ENCODE assay signal across 20 cellular contexts in the genomic region with DNA sequence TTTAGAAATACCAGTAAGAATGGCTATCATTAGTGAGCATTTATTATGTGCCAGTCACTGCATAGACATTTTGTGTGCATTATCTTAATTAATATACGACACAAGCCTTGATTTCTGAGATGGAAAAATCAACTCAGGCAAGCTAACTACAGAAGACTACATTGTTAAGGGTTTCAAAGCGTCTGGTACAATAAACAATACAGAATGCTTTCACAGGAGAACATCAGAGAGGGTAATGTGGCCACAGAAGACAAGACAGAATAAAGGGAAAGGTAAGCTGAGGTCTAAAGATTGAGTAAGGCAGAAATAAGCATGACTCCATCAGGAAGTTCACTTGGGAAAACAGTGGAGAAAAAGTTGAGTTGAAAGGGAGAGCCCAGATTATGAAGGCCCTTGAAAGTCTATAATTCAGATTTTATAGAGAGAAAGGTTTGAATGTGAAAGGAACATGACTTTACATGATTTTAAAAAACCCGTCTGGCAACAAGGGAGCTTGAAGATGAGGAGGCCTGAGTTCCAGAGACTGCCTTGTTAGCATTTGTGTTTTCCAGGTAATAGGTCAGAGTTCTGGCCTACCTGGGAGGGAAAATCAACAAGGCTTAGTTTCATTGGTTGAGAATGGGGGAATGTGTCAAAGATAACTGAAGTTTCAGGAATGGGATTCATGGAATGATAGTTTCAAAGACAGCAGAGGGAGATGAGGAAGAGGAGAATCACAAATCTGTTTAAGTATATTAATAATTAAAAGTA. TPM values are rescaled to one million over a fixed set of nuclear protein-coding genes. Genes with fewer than 3 reads are reported as not detected.
DNase-seq lines count a peak whose midpoint lies in the region; ATAC-seq and TF ChIP-seq lines count a peak whose summit lies in the region.
"Had no signal": no experiment of that assay in that cellular context is flagged by ENCODE, and none has a peak within 500 bp of the region (broad histone marks: within the 10 kb centered on the region; RNA-seq: fewer than 3 reads in every experiment).

No MANE protein-coding gene starts in this region.

- no peaks in the 10 kb centered on the region for H3K9me3 Mint-ChIP-seq in CD4-positive, alpha-beta T cell
- H3K9me3 Mint-ChIP-seq: GM23338 had no signal

- H3K27ac Mint-ChIP-seq in CD4-positive, alpha-beta T cell = peak overlapping the region; percentile 17
- H3K27ac Mint-ChIP-seq: activated CD8-positive, alpha-beta memory T cell treated with anti-CD3 and anti-CD28 coated beads, Interleukin-2, amount 10 ng/mL, durations not matched to agents 7 days and 5 days; GM23338 had no signal

- WGBS in esophagus squamous epithelium, 2 donors = 27 to 42% methylated on average over 3 of the region's 3 CpGs
- WGBS in trophoblast cell (ENCODE audit: extremely low coverage, insufficient coverage, insufficient read length) = no CpG with 5 or more reads among the region's 3 CpGs

- H3K4me3 ChIP-seq in PC-3 (ENCODE audit: low read length) (no peak overlapping the region), esophagus squamous epithelium (no peak overlapping the region), trophoblast cell (ENCODE audit: low read depth, low read length) (no peak overlapping the region), OCI-LY7 (ENCODE audit: low read depth, low read length, poor library complexity, severe bottlenecking) (no peak overlapping the region)
- H3K4me3 ChIP-seq: body of pancreas, GM12878, GM23338 had no signal

- H3K4me2 ChIP-seq in PC-3 (ENCODE audit: low read length) (no peak overlapping the region), trophoblast cell (ENCODE audit: low read length) (no peak overlapping the region), OCI-LY7 (ENCODE audit: low read length) (no peak overlapping the region)
- H3K4me2 ChIP-seq: GM23338 had no signal

- H4K20me1 ChIP-seq in PC-3 (ENCODE audit: low read length) (no peaks in the 10 kb centered on the region), OCI-LY7 (ENCODE audit: insufficient read depth, low read length) (no peaks in the 10 kb centered on the region)

- ATAC-seq in CD4-positive, alpha-beta T cell (ENCODE audit: poor library complexity) = no peak
- no peak for ATAC-seq in PC-3
- ATAC-seq: activated CD8-positive, alpha-beta memory T cell treated with anti-CD3 and anti-CD28 coated beads, Interleukin-2, amount 10 ng/mL, durations not matched to agents 7 days and 5 days; body of pancreas; GM12878; GM23338 had no signal

- H2BK5ac ChIP-seq in trophoblast cell (ENCODE audit: low read depth, low read length, poor library complexity) = peak overlapping the region; percentile 18

- no peak overlapping the region for H2AK5ac ChIP-seq in trophoblast cell (ENCODE audit: low read length)

- H3K4me1 ChIP-seq in PC-3 (ENCODE audit: insufficient read depth, low read length) = peaks cover 23% of the 10 kb centered on the region
- H3K4me1 ChIP-seq in esophagus squamous epithelium = peaks cover 4 to 41% (median 28%) of the 10 kb centered on the region in 3 donors
- peaks cover 1 to 8% of the 10 kb centered on the region in 2 experiments for H3K4me1 ChIP-seq in trophoblast cell (ENCODE audit: control insufficient read depth in 1 of 2, insufficient read depth in 2 of 2, low read length in 2 of 2)
- peaks cover 13% of the 10 kb centered on the region for H3K4me1 ChIP-seq in OCI-LY7 (ENCODE audit: insufficient read depth, low read length, poor library complexity, severe bottlenecking)

- peaks cover 13% of the 10 kb centered on the region for H3K36me3 Mint-ChIP-seq in CD4-positive, alpha-beta T cell (ENCODE audit: low read depth)
- H3K36me3 Mint-ChIP-seq: activated CD8-positive, alpha-beta memory T cell treated with anti-CD3 and anti-CD28 coated beads, Interleukin-2, amount 10 ng/mL, durations not matched to agents 7 days and 5 days had no signal

- no peak overlapping the region for H4K12ac ChIP-seq in trophoblast cell (ENCODE audit: low read depth, low read length)

- no peaks in the 10 kb centered on the region for H3K9me3 ChIP-seq in CD4-positive, alpha-beta T cell (ENCODE audit: control insufficient read depth, low read length)
- no peaks in the 10 kb centered on the region for H3K9me3 ChIP-seq in PC-3 (ENCODE audit: low read length)
- no peaks in the 10 kb centered on the region for H3K9me3 ChIP-seq in esophagus squamous epithelium
- no peaks in the 10 kb centered on the region for H3K9me3 ChIP-seq in trophoblast cell (ENCODE audit: insufficient read depth, low read depth, low read length)
- no peaks in the 10 kb centered on the region for H3K9me3 ChIP-seq in OCI-LY7 (ENCODE audit: low read length)
- H3K9me3 ChIP-seq: body of pancreas had no signal

- BruUV-seq in PC-3 (replicated peaks; lab: Mats Ljungman, UMichigan) (no TSS peak), OCI-LY7 (replicated peaks; lab: Mats Ljungman, UMichigan) (no TSS peak)

- CTCF ChIA-PET in CD4-positive, alpha-beta T cell (lab: Charles Lee) = interaction anchor here (1.2 kb wide), 1 partner anchor 110 kb away, joined by 4 read pairs; no protein-coding TSS in a partner anchor
- CTCF ChIA-PET in PC-3 (lab: Charles Lee) (no interaction called here), GM10248 (lab: Yijun Ruan, JAX) (interaction anchor here (2.0 kb wide), 1 partner anchor 8 kb away, joined by 7 read pairs; no protein-coding TSS in a partner anchor), OCI-LY7 (lab: Charles Lee; ENCODE audit: unreplicated experiment) (no interaction called here)

- H3K27me3 ChIP-seq in CD4-positive, alpha-beta T cell (ENCODE audit: control insufficient read depth, insufficient read depth, low read length) = no peaks in the 10 kb centered on the region
- no peaks in the 10 kb centered on the region for H3K27me3 ChIP-seq in PC-3 (ENCODE audit: low read length)
- no peaks in the 10 kb centered on the region for H3K27me3 ChIP-seq in esophagus squamous epithelium
- no peaks in the 10 kb centered on the region for H3K27me3 ChIP-seq in trophoblast cell (ENCODE audit: insufficient read depth, low read length)
- H3K27me3 ChIP-seq: body of pancreas had no signal

- H3K14ac ChIP-seq in trophoblast cell (ENCODE audit: low read length) = no peak overlapping the region

- no peak overlapping the region for H3K23ac ChIP-seq in trophoblast cell (ENCODE audit: low read length)

- H4K8ac ChIP-seq in trophoblast cell (ENCODE audit: low read depth, low read length) = no peak overlapping the region

- H3K4me3 Mint-ChIP-seq in CD4-positive, alpha-beta T cell = peak overlapping the region; percentile 32
- H3K4me3 Mint-ChIP-seq: activated CD8-positive, alpha-beta memory T cell treated with anti-CD3 and anti-CD28 coated beads, Interleukin-2, amount 10 ng/mL, durations not matched to agents 7 days and 5 days; GM23338 had no signal

- no peak overlapping the region for H4K91ac ChIP-seq in trophoblast cell (ENCODE audit: low read depth, low read length)

- no peak overlapping the region for H3K18ac ChIP-seq in trophoblast cell (ENCODE audit: low read length)

- H3K27me3 Mint-ChIP-seq in CD4-positive, alpha-beta T cell = no peaks in the 10 kb centered on the region
- H3K27me3 Mint-ChIP-seq: activated CD8-positive, alpha-beta memory T cell treated with anti-CD3 and anti-CD28 coated beads, Interleukin-2, amount 10 ng/mL, durations not matched to agents 7 days and 5 days had no signal

- POLR2A ChIA-PET in CD4-positive, alpha-beta T cell (lab: Charles Lee) = no interaction called here
- POLR2A ChIA-PET in PC-3 (lab: Charles Lee; ENCODE audit: unreplicated experiment) = interaction anchor here (0.7 kb wide), 1 partner anchor 122 kb away, joined by 3 read pairs; no protein-coding TSS in a partner anchor
- POLR2A ChIA-PET in GM10248 (lab: Yijun Ruan, JAX) = no interaction called here
- POLR2A ChIA-PET in OCI-LY7 (lab: Charles Lee) = no interaction called here

- no peak for DNase-seq in CD4-positive, alpha-beta T cell
- DNase-seq in PC-3 (peak; percentile 10), esophagus squamous epithelium (lab: John Stamatoyannopoulos, UW) (no peak), trophoblast cell (peak; percentile 42 to 84), GM10248 (ENCODE audit: extremely low spot score) (no peak), COR-L47 (lab: John Stamatoyannopoulos, UW) (no peak), OCI-LY7 (ENCODE audit: low spot score) (no peak), T1000 (lab: John Stamatoyannopoulos, UW) (no peak)
- DNase-seq: activated CD4-positive, CD25-positive, alpha-beta regulatory T cell treated with anti-CD3 and anti-CD28 coated beads, Interleukin-2, amount 50 U/mL, for 72 hours; activated CD8-positive, alpha-beta memory T cell treated with anti-CD3 and anti-CD28 coated beads, Interleukin-2, amount 10 ng/mL, durations not matched to agents 7 days and 5 days; activated gamma-delta T cell; body of pancreas; Kasumi-1; NCI-H1417; NCI-H345; NK-92 treated with Interleukin-12 subunit alpha and Interleukin-12 subunit beta, amount 100 ng/mL, for 24 hours; SIG-M5; stimulated activated naive CD4-positive, alpha-beta T cell had no signal

- H3F3A ChIP-seq in PC-3 (ENCODE audit: low read length, unreplicated experiment) = no peaks in the 10 kb centered on the region

- no peak overlapping the region for H3K27ac ChIP-seq in CD4-positive, alpha-beta T cell (ENCODE audit: low read depth, low read length)
- H3K27ac ChIP-seq in PC-3 (ENCODE audit: low read length) (no peak overlapping the region), esophagus squamous epithelium (peak overlapping the region in 3 of 4 donors; percentile 40 to 93 (median 90)), trophoblast cell (ENCODE audit: low read depth, low read length) (peak overlapping the region; percentile 72), OCI-LY7 (ENCODE audit: low read depth, low read length, poor library complexity, severe bottlenecking) (no peak overlapping the region)

- TF ChIP-seq CTCF in CD4-positive, alpha-beta T cell (IDR thresholded peaks at IDR 0.05) = no peak
- TF ChIP-seq CTCF in PC-3 (conservative IDR thresholded peaks at IDR 0.05; ENCODE audit: low read depth, low read length) (no peak), esophagus squamous epithelium (IDR thresholded peaks at IDR 0.05) (no peak), GM10248 (IDR thresholded peaks at IDR 0.05; ENCODE audit: control extremely low read depth, extremely low read depth, low read depth, missing control alignments) (no peak), OCI-LY7 (conservative IDR thresholded peaks at IDR 0.05; ENCODE audit: low read length) (no peak)

- intact Hi-C loops in CD4-positive, alpha-beta T cell (cut with DNase I, micrococcal nuclease) = loop anchor here (5.0 to 10.0 kb wide), 6 partner anchors 108 to 1364 kb away; a partner anchor contains a TSS
- intact Hi-C loops in PC-3 (cut with micrococcal nuclease) (loop anchor here (5.0 kb wide), 3 partner anchors 137 to 212 kb away; a partner anchor contains a TSS), esophagus squamous epithelium (cut with DNase I) (loop anchor here (5.0 kb wide), 1 partner anchor 122 kb away; no protein-coding TSS in a partner anchor), OCI-LY7 (cut with micrococcal nuclease; ENCODE audit: unreplicated experiment) (loop anchor here (10.0 kb wide), 1 partner anchor 124 kb away; no protein-coding TSS in a partner anchor)

- peaks cover 16% of the 10 kb centered on the region for H3K79me1 ChIP-seq in trophoblast cell (ENCODE audit: low read length)

- no peaks in the 10 kb centered on the region for H3K9me2 ChIP-seq in PC-3 (replicated peaks; ENCODE audit: low read length)
- H3K9me2 ChIP-seq in OCI-LY7 (ENCODE audit: insufficient read depth, low read length) = no peaks in the 10 kb centered on the region

- no peak overlapping the region for H3K9ac ChIP-seq in PC-3 (ENCODE audit: low read length)
- H3K9ac ChIP-seq in trophoblast cell (ENCODE audit: low read length) = no peak overlapping the region

- H3K36me3 ChIP-seq in PC-3 (ENCODE audit: low read depth, low read length) (no peaks in the 10 kb centered on the region), esophagus squamous epithelium (no peaks in the 10 kb centered on the region), trophoblast cell (ENCODE audit: control insufficient read depth in 1 of 2, insufficient read depth in 2 of 2, low read length in 2 of 2) (peaks cover 0 to under 1% of the 10 kb centered on the region in 2 experiments), OCI-LY7 (ENCODE audit: insufficient read depth, low read length) (no peaks in the 10 kb centered on the region)

- H3K4ac ChIP-seq in trophoblast cell (ENCODE audit: low read depth, low read length) = no peak overlapping the region

- H2BK120ac ChIP-seq in trophoblast cell (ENCODE audit: insufficient read depth, low read length, poor library complexity) = no peak overlapping the region

- peaks cover 29% of the 10 kb centered on the region for H3K79me2 ChIP-seq in PC-3 (ENCODE audit: low read length)
- peaks cover 7% of the 10 kb centered on the region for H3K79me2 ChIP-seq in trophoblast cell (ENCODE audit: control insufficient read depth, insufficient read depth, low read length, poor library complexity)
- H3K79me2 ChIP-seq in OCI-LY7 (ENCODE audit: insufficient read depth, low read depth, low read length) = peaks cover 32% of the 10 kb centered on the region

- TF ChIP-seq POLR2A in esophagus squamous epithelium (IDR thresholded peaks at IDR 0.05) = no peak

- H2AFZ ChIP-seq in PC-3 (ENCODE audit: low read length) (0 out of 2 replicates have a peak overlapping the region, but pooled peaks have one; percentile 43), trophoblast cell (ENCODE audit: insufficient read depth, low read length, poor library complexity) (no peak overlapping the region), OCI-LY7 (ENCODE audit: low read length) (no peak overlapping the region)
- H2AFZ ChIP-seq: GM23338 had no signal

- no peak overlapping the region for H2BK12ac ChIP-seq in trophoblast cell (ENCODE audit: low read length)

- H3K4me1 Mint-ChIP-seq in CD4-positive, alpha-beta T cell (ENCODE audit: low read depth) = peaks cover 37% of the 10 kb centered on the region

RNA-seq across cellular contexts. Expression of a gene that starts 1.8 kb away (rescaled TPM):
- 10 to 100 TPM; 35.9 to 36.0 TPM for total RNA-seq in CD4-positive, alpha-beta T cell
- total RNA-seq in PC-3 (2014; rRNA removed) (10.3 and 17.8 TPM in 2 replicates), esophagus squamous epithelium (10 to 100 TPM; 18.3 to 58.7 (median 29.7) TPM), OCI-LY7 (2022) (7.4 and 8.7 TPM in 2 replicates)
- polyA plus RNA-seq in trophoblast cell (2013) = 173 and 175 TPM in 2 replicates
- 1.6 and 2.7 TPM in 2 replicates for total RNA-seq in OCI-LY7 (2014; rRNA removed; shearing (Covaris generic))

Comparison
In these comparisons a context has a peak if more than half of its experiments do, and no peak if none do; other contexts are left out.
1. DNase-seq: peak in PC-3 (single experiment) and trophoblast cell (2 of 2); none in CD4-positive, alpha-beta T cell (0 of 10), esophagus squamous epithelium (single experiment), GM10248 (single experiment), COR-L47 (single experiment), OCI-LY7 (single experiment) and T1000 (single experiment).
2. H3K27ac ChIP-seq: peak in esophagus squamous epithelium (3 of 4) and trophoblast cell (single experiment); none in CD4-positive, alpha-beta T cell (single experiment), PC-3 (single experiment) and OCI-LY7 (single experiment).
3. CTCF ChIA-PET loops: an anchor here in CD4-positive, alpha-beta T cell (1.2 kb wide) and GM10248 (2.0 kb wide); none called in PC-3 and OCI-LY7.